Comparison of ENCODE assay signal across 8 cellular contexts in the genomic region with DNA sequence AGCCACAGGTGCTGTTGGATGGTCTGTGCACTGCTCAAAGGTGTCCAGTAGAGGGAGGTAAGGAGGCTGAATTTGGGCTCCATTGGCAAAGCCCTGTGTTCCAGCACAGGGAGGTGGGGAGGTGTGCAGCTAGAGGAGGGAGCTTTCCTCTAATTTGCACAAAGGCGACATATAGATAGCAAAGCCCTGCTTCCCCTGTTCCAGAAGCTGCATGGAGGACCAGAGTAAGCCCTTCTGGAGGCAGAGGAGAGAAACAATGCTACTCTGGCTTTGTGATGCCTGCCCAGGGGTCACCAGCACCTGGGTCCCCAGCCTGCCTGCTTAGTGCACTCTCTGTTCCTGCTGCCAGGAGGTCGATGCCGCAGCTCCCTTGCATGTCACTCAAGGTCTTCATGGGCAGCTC. TPM values are rescaled to one million over a fixed set of nuclear protein-coding genes. Genes with fewer than 3 reads are reported as not detected.
DNase-seq lines count a peak whose midpoint lies in the region; ATAC-seq and TF ChIP-seq lines count a peak whose summit lies in the region.

No MANE protein-coding gene starts in this region.

- TF ChIP-seq POLR2A in body of pancreas (IDR thresholded peaks at IDR 0.05) (no peak), uterus (IDR thresholded peaks at IDR 0.05) (no peak)

- ATAC-seq in GM18873 (IDR thresholded peaks at IDR 0.05; ENCODE audit: low FRiP score, unreplicated experiment) (peak; percentile 80), HG03039 (IDR thresholded peaks at IDR 0.05; ENCODE audit: unreplicated experiment) (peak; percentile 81), body of pancreas (peak; percentile 62), lower lobe of right lung (peak; percentile 73 to 74)

- intact Hi-C loops in body of pancreas (cut with DNase I) (no loop called here), lower lobe of right lung (cut with DNase I) (no loop called here), uterus (cut with DNase I; ENCODE audit: low total_unique reads) (no loop called here)

- DNase-seq in DMS153 treated with DMSO at 0.1 percent for 48 hours (lab: John Stamatoyannopoulos, UW; ENCODE audit: unreplicated experiment) (peak; percentile 51), NCI-H748 treated with DMSO at 0.1 percent for 48 hours (lab: John Stamatoyannopoulos, UW) (peak; percentile 17), body of pancreas (peak; percentile 44 to 63 (median 49)), lower lobe of right lung (no peak), uterus (no peak), foreskin melanocyte (no peak)

- H3K4me1 ChIP-seq in body of pancreas (peaks cover 9% of the 10 kb centered on the region), lower lobe of right lung (peaks cover 26% of the 10 kb centered on the region), uterus (no peaks in the 10 kb centered on the region)

- WGBS in body of pancreas, 2 donors = 36 to 40% methylated on average over 3 of the region's 3 CpGs

- no peak overlapping the region for H3K4me3 ChIP-seq in body of pancreas
- no peak overlapping the region for H3K4me3 ChIP-seq in lower lobe of right lung
- no peak overlapping the region for H3K4me3 ChIP-seq in uterus

- H3K9me3 ChIP-seq in body of pancreas = no peaks in the 10 kb centered on the region
- no peaks in the 10 kb centered on the region for H3K9me3 ChIP-seq in lower lobe of right lung
- H3K9me3 ChIP-seq in uterus = no peaks in the 10 kb centered on the region

- TF ChIP-seq CTCF in body of pancreas (IDR thresholded peaks at IDR 0.05) (peak; percentile 28 to 63 (median 57)), lower lobe of right lung (IDR thresholded peaks at IDR 0.05) (peak; percentile 61), uterus (IDR thresholded peaks at IDR 0.05) (peak in 3 of 4 experiments; percentile 14 to 33 (median 31))

- H3K27me3 ChIP-seq in body of pancreas (no peaks in the 10 kb centered on the region), lower lobe of right lung (ENCODE audit: low read depth) (peaks cover 13% of the 10 kb centered on the region), uterus (no peaks in the 10 kb centered on the region)

- H3K27ac ChIP-seq in body of pancreas (no peak overlapping the region), lower lobe of right lung (no peak overlapping the region), uterus (no peak overlapping the region)

- no peaks in the 10 kb centered on the region for H3K36me3 ChIP-seq in body of pancreas (replicated peaks in 1 of 2; ENCODE audit: insufficient read depth in 1 of 2, low read depth in 2 of 2)
- H3K36me3 ChIP-seq in lower lobe of right lung = no peaks in the 10 kb centered on the region
- H3K36me3 ChIP-seq in uterus = no peaks in the 10 kb centered on the region

RNA-seq across cellular contexts. Expression of gene ARHGAP22, which starts 3.4 kb away (rescaled TPM):
- 1 to 10 TPM; 1.6 to 4.6 TPM for total RNA-seq in body of pancreas
- 9.6 TPM for total RNA-seq in lower lobe of right lung
- total RNA-seq in uterus = 1 to 10 TPM in 2 of 4 donors, under 1 TPM in 1, not detected in 1; 0.26 to 3.6 (median 3.0) TPM

Comparison
In these comparisons a context has a peak if more than half of its experiments do, and no peak if none do; other contexts are left out.
1. DNase-seq: peak in DMS153 treated with DMSO at 0.1 percent for 48 hours (single experiment), NCI-H748 treated with DMSO at 0.1 percent for 48 hours (single experiment) and body of pancreas (4 of 4); none in lower lobe of right lung (single experiment), uterus (0 of 2) and foreskin melanocyte (single experiment).
2. Peak in every context shown above with its lines, with median percentiles within 50 percentile points of each other: ATAC-seq and CTCF ChIP-seq.